8 cellular contexts compared by ENCODE assay signal in the genomic region with DNA sequence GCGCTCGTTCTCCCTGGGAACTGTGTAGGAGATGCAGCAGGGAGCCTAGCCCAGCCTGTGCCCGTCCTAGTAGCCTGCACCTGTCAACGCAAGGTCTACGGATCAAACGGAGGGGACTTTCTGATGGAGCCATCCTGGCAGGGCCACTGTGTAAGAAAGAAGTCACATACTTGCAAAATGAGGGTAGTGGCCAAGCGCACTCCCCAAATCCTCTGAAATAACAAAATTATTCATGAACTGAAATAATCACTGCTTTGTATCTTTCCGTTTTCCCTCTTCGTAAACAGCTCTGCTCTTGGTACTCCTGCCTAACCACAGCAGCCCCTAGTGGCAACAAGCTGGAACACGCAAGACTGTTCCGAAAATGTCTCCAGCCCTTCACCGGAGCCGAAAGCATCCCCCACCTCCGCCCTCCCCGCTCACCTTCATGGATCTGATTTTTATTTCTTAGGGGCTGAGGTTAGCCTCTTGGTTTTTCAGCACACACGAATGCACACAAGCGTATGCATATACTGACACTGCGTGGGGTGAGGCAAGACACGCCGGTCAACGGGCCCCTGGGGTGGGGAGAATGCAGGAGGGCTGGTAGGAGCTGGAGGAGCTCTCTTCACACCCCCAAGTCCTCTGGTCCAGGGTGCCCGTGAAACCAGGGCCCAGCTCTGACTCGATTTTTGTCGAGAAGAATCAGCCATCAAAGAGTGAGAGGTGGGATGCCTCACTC.
A peak's percentile ranks its signal among the peaks of the same experiment; 100 is the strongest.
DNase-seq lines count a peak whose midpoint lies in the region; ATAC-seq and TF ChIP-seq lines count a peak whose summit lies in the region.

No MANE protein-coding gene starts in this region.

- no peak for TF ChIP-seq POLR2A in ovary (IDR thresholded peaks at IDR 0.05)

- H3K4me3 Mint-ChIP-seq in activated CD4-positive, alpha-beta T cell treated with anti-CD3 and anti-CD28 coated beads, Interleukin-2, amount 10 ng/mL, durations not matched to agents 24 days and 14 days: no peak overlapping the region
- no peak overlapping the region for H3K4me3 Mint-ChIP-seq in activated naive CD4-positive, alpha-beta T cell treated with anti-CD3 and anti-CD28 coated beads for 36 hours

- peaks cover 8% of the 10 kb centered on the region for H3K4me1 ChIP-seq in ovary (ENCODE audit: insufficient read depth)

- peak; percentile 80 for DNase-seq in activated CD4-positive, alpha-beta T cell treated with anti-CD3 and anti-CD28 coated beads, Interleukin-2, amount 10 ng/mL, durations not matched to agents 24 days and 14 days
- no peak for DNase-seq in activated CD4-positive, alpha-beta T cell treated with anti-CD3 and anti-CD28 coated beads, Interleukin-2, amount 50 U/mL, for 1 hour
- DNase-seq in NCI-H2227 treated with DMSO at 0.1 percent for 48 hours (lab: John Stamatoyannopoulos, UW) (peak; percentile 74), glomerular visceral epithelial cell (ENCODE audit: extremely low spot score) (peak; percentile 35), ovary (peak; percentile 20 to 52 (median 33)), GDM1 (lab: John Stamatoyannopoulos, UW) (no peak)
- DNase-seq in activated naive CD4-positive, alpha-beta T cell treated with anti-CD3 and anti-CD28 coated beads for 36 hours: peak; percentile 55

- peak; percentile 12 to 51 (median 19) for TF ChIP-seq CTCF in ovary (IDR thresholded peaks at IDR 0.05)

- WGBS in ovary, 3 donors: 25 to 30% (median 26%) methylated on average over 24 of the region's 24 CpGs

- H3K9me3 ChIP-seq in ovary: no peaks in the 10 kb centered on the region

- H3K27me3 Mint-ChIP-seq in activated CD4-positive, alpha-beta T cell treated with anti-CD3 and anti-CD28 coated beads, Interleukin-2, amount 10 ng/mL, durations not matched to agents 24 days and 14 days: peaks cover 16% of the 10 kb centered on the region
- H3K27me3 Mint-ChIP-seq in activated naive CD4-positive, alpha-beta T cell treated with anti-CD3 and anti-CD28 coated beads for 36 hours (ENCODE audit: low read depth): peaks cover 29% of the 10 kb centered on the region

- no peak overlapping the region for H3K27ac ChIP-seq in ovary

- H3K9me3 Mint-ChIP-seq in activated CD4-positive, alpha-beta T cell treated with anti-CD3 and anti-CD28 coated beads, Interleukin-2, amount 10 ng/mL, durations not matched to agents 24 days and 14 days: no peaks in the 10 kb centered on the region
- no peaks in the 10 kb centered on the region for H3K9me3 Mint-ChIP-seq in activated naive CD4-positive, alpha-beta T cell treated with anti-CD3 and anti-CD28 coated beads for 36 hours

- no peaks in the 10 kb centered on the region for H3K36me3 Mint-ChIP-seq in activated CD4-positive, alpha-beta T cell treated with anti-CD3 and anti-CD28 coated beads, Interleukin-2, amount 10 ng/mL, durations not matched to agents 24 days and 14 days (ENCODE audit: low read depth)
- H3K36me3 Mint-ChIP-seq in activated naive CD4-positive, alpha-beta T cell treated with anti-CD3 and anti-CD28 coated beads for 36 hours (ENCODE audit: low read depth): no peaks in the 10 kb centered on the region

- peak; percentile 89 for ATAC-seq in HG02759 (IDR thresholded peaks at IDR 0.05; ENCODE audit: unreplicated experiment)

- intact Hi-C loops in activated CD4-positive, alpha-beta T cell treated with anti-CD3 and anti-CD28 coated beads, Interleukin-2, amount 10 ng/mL, durations not matched to agents 24 days and 14 days (cut with micrococcal nuclease): loop anchor here (1.0 to 10.0 kb wide), 4 partner anchors 102 to 1110 kb away; a partner anchor contains a TSS
- intact Hi-C loops in activated naive CD4-positive, alpha-beta T cell treated with anti-CD3 and anti-CD28 coated beads for 36 hours (cut with micrococcal nuclease): loop anchor here (1.0 to 10.0 kb wide), 5 partner anchors 102 to 1108 kb away; a partner anchor contains a TSS
- intact Hi-C loops in ovary (cut with DNase I): loop anchor here in 1 of 4 donors (10.0 kb wide), 1 partner anchor 910 kb away; a partner anchor contains a TSS

- CTCF ChIA-PET in activated naive CD4-positive, alpha-beta T cell treated with anti-CD3 and anti-CD28 coated beads for 36 hours (lab: Charles Lee): interaction anchor here (0.7 to 1.6 kb wide), 6 partner anchors 14 to 911 kb away, joined by 3 to 6 read pairs (median 3); no protein-coding TSS in a partner anchor

- H3K4me1 Mint-ChIP-seq in activated CD4-positive, alpha-beta T cell treated with anti-CD3 and anti-CD28 coated beads, Interleukin-2, amount 10 ng/mL, durations not matched to agents 24 days and 14 days: no peaks in the 10 kb centered on the region
- H3K4me1 Mint-ChIP-seq in activated naive CD4-positive, alpha-beta T cell treated with anti-CD3 and anti-CD28 coated beads for 36 hours (ENCODE audit: low read depth): peaks cover 3% of the 10 kb centered on the region

- H3K27ac Mint-ChIP-seq in activated CD4-positive, alpha-beta T cell treated with anti-CD3 and anti-CD28 coated beads, Interleukin-2, amount 10 ng/mL, durations not matched to agents 24 days and 14 days: no peak overlapping the region
- no peak overlapping the region for H3K27ac Mint-ChIP-seq in activated naive CD4-positive, alpha-beta T cell treated with anti-CD3 and anti-CD28 coated beads for 36 hours

- H3K27me3 ChIP-seq in ovary: no peaks in the 10 kb centered on the region

- H3K4me3 ChIP-seq in ovary: no peak overlapping the region

- no peaks in the 10 kb centered on the region for H3K36me3 ChIP-seq in ovary

- TF ChIP-seq EP300 in ovary (IDR thresholded peaks at IDR 0.05): no peak

Comparison
In these comparisons a context has a peak if more than half of its experiments do, and no peak if none do; other contexts are left out.
1. DNase-seq: peak in activated CD4-positive, alpha-beta T cell treated with anti-CD3 and anti-CD28 coated beads, Interleukin-2, amount 10 ng/mL, durations not matched to agents 24 days and 14 days (single experiment), NCI-H2227 treated with DMSO at 0.1 percent for 48 hours (single experiment), activated naive CD4-positive, alpha-beta T cell treated with anti-CD3 and anti-CD28 coated beads for 36 hours (single experiment), glomerular visceral epithelial cell (single experiment) and ovary (5 of 5); none in activated CD4-positive, alpha-beta T cell treated with anti-CD3 and anti-CD28 coated beads, Interleukin-2, amount 50 U/mL, for 1 hour (single experiment) and GDM1 (single experiment).